Comparison of ENCODE assay signal across 23 cellular contexts in the genomic region with DNA sequence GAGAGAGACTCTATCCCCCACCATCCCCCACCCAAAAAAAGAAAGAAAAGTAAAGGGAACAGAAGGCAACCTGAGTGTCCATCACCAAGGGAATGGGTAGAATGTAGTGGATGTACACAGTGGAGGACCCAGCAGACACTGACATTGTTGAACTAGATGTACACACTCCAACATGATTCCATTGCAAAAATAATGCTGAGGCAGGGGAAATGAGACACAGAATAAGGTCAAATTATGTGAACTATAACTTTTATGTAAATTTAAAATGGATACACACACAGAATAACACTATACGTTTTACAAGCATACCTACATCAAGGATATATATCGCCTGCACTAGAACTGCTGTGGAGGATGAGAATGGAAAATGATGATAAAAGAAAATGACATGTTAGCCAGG. TPM values are rescaled to one million over a fixed set of nuclear protein-coding genes. Genes with fewer than 3 reads are reported as not detected.
A peak's percentile ranks its signal among the peaks of the same experiment; 100 is the strongest.
DNase-seq lines count a peak whose midpoint lies in the region; ATAC-seq, FAIRE-seq and TF ChIP-seq lines count a peak whose summit lies in the region.
"Had no signal": no experiment of that assay in that cellular context is flagged by ENCODE, and none has a peak within 500 bp of the region (broad histone marks: within the 10 kb centered on the region; RNA-seq: fewer than 3 reads in every experiment).

No MANE protein-coding gene starts in this region.

- FAIRE-seq in A549 (lab: Jason Lieb, UNC), result no peak
- FAIRE-seq in K562 (lab: Jason Lieb, UNC), result no peak
- FAIRE-seq: A204.1, D721Med, GM12891 had no signal

- no peak overlapping the region for H3K9ac ChIP-seq in IMR-90 (ENCODE audit: low read depth, low read length)
- no peak overlapping the region for H3K9ac ChIP-seq in K562 (ENCODE audit: insufficient read depth in 1 of 2, low read depth in 2 of 2, low read length in 2 of 2)
- H3K9ac ChIP-seq: BLaER1 treated with 17β-estradiol and CSF1 and Interleukin-3, amounts not matched to agents 10 nM and 100 nM had no signal

- H3K9me3 ChIP-seq in A549 (no peaks in the 10 kb centered on the region), IMR-90 (ENCODE audit: control insufficient read depth, insufficient read depth, low read length) (no peaks in the 10 kb centered on the region), K562 (replicated peaks; ENCODE audit: control insufficient read depth, insufficient read depth, low read depth, low read length) (no peaks in the 10 kb centered on the region), neutrophil (no peaks in the 10 kb centered on the region)
- H3K9me3 ChIP-seq: BLaER1 treated with 17β-estradiol and CSF1 and Interleukin-3, amounts not matched to agents 10 nM and 100 nM; Caco-2 had no signal

- H3K4ac ChIP-seq in IMR-90 (ENCODE audit: low read depth, low read length), result no peak overlapping the region

- DNase-seq in A549 (ENCODE audit: low read depth in 1 of 2, low spot score in 1 of 2), result no peak
- DNase-seq in IMR-90, result no peak
- DNase-seq in K562 (ENCODE audit: extremely low read depth in 1 of 4, low spot score in 3 of 4), result no peak
- DNase-seq in stimulated activated CD4-positive, alpha-beta T cell treated with anti-CD3 and anti-CD28 coated beads, Interleukin-4, amount 100 ng/mL, for 4 hours, result no peak
- DNase-seq in DMS153 (lab: John Stamatoyannopoulos, UW), result no peak
- DNase-seq: 8988T; AML-193; Caco-2; Calu3; CD4-positive, alpha-beta T cell; CD8-positive, alpha-beta T cell; DMS53; DMS79; DND-41; EL; GDM1 had no signal

- WGBS in A549 (ENCODE audit: missing lambda C conversion rate), result 74% methylated on average over 2 of the region's 2 CpGs
- no CpG with 5 or more reads among the region's 2 CpGs for WGBS in IMR-90 (ENCODE audit: extremely low coverage in 2 of 2, insufficient read length in 1 of 2), 2 experiments
- 31% methylated on average over 2 of the region's 2 CpGs for WGBS in K562 (ENCODE audit: insufficient coverage, low coverage, missing lambda C conversion rate)

- no peak for TF ChIP-seq EP300 in A549 (IDR thresholded peaks at IDR 0.05)
- TF ChIP-seq EP300 in K562 (IDR thresholded peaks at IDR 0.05; ENCODE audit: low read length), result no peak

- TF ChIP-seq CTCF in A549 (IDR thresholded peaks at IDR 0.05), result no peak
- TF ChIP-seq CTCF in IMR-90 (conservative IDR thresholded peaks at IDR 0.05; ENCODE audit: low read depth, low read length), result no peak
- TF ChIP-seq CTCF in K562 (IDR thresholded peaks at IDR 0.05 in 2 of 3, conservative IDR thresholded peaks at IDR 0.05 in 1 of 3; ENCODE audit: insufficient read depth in 2 of 3, low read depth in 1 of 3, low read length in 3 of 3), result no peak
- TF ChIP-seq CTCF in neutrophil (IDR thresholded peaks at IDR 0.05), result no peak

- no peak overlapping the region for H3K27ac ChIP-seq in A549
- no peak overlapping the region for H3K27ac ChIP-seq in IMR-90 (ENCODE audit: insufficient read depth, low read length)
- no peak overlapping the region for H3K27ac ChIP-seq in K562 (ENCODE audit: extremely low read depth, low read depth, low read length)
- H3K27ac ChIP-seq in neutrophil, result peak overlapping the region; percentile 96
- H3K27ac ChIP-seq: BLaER1 treated with 17β-estradiol and CSF1 and Interleukin-3, amounts not matched to agents 10 nM and 100 nM; C4-2B had no signal

- H3K18ac ChIP-seq in IMR-90 (ENCODE audit: low read depth, low read length), result no peak overlapping the region

- dilution Hi-C loops in IMR-90 (cut with HindIII; ENCODE audit: low sequenced_read_pairs, unreplicated experiment), result no loop called here

- no peak overlapping the region for H2BK15ac ChIP-seq in IMR-90 (ENCODE audit: low read depth, low read length)

- no peak overlapping the region for H4K8ac ChIP-seq in IMR-90 (ENCODE audit: low read depth in 2 of 2, low read length in 2 of 2)

- no peaks in the 10 kb centered on the region for H3K79me2 ChIP-seq in K562 (ENCODE audit: control insufficient read depth, insufficient read depth, low read length)

- no peak overlapping the region for H2AK5ac ChIP-seq in IMR-90 (ENCODE audit: low read depth, low read length)

- H3K4me1 ChIP-seq in A549 (peaks cover 32% of the 10 kb centered on the region), IMR-90 (ENCODE audit: control insufficient read depth, insufficient read depth, low read length) (no peaks in the 10 kb centered on the region; the same call in 1 of the 2 replicates), K562 (replicated peaks in 1 of 2; ENCODE audit: control insufficient read depth in 2 of 2, insufficient read depth in 2 of 2, low read length in 2 of 2) (peaks cover 0 to 13% of the 10 kb centered on the region in 2 experiments; a peak in 3 of 5 replicates), neutrophil (ENCODE audit: control insufficient read depth in 1 of 2, insufficient read depth in 1 of 2, low read depth in 1 of 2, low read length in 1 of 2) (peaks cover 63 to 78% of the 10 kb centered on the region in 2 experiments)
- H3K4me1 ChIP-seq: Caco-2 had no signal

- ATAC-seq in A549, result no peak
- ATAC-seq in IMR-90 (ENCODE audit: low read depth), result no peak
- ATAC-seq in K562, result no peak
- no peak for ATAC-seq in GM21367 (IDR thresholded peaks at IDR 0.05; ENCODE audit: unreplicated experiment)
- ATAC-seq: CD8-positive, alpha-beta T cell had no signal

- BruUV-seq in IMR-90 (replicated peaks; lab: Mats Ljungman, UMichigan), result no TSS peak
- no TSS peak for BruUV-seq in K562 (replicated peaks; lab: Mats Ljungman, UMichigan)

- no peak overlapping the region for H4K5ac ChIP-seq in IMR-90 (ENCODE audit: low read depth, low read length)

- H3K14ac ChIP-seq in IMR-90 (replicated peaks; ENCODE audit: low read depth, low read length), result no peak overlapping the region

- no peak overlapping the region for H3K56ac ChIP-seq in IMR-90 (ENCODE audit: extremely low read depth, insufficient read depth, low read length)

- H4K20me1 ChIP-seq in IMR-90 (ENCODE audit: insufficient read depth, low read length) (no peaks in the 10 kb centered on the region), K562 (replicated peaks; ENCODE audit: control insufficient read depth, insufficient read depth, low read length) (no peaks in the 10 kb centered on the region)

- H3K4me3 ChIP-seq in A549 (no peak overlapping the region), IMR-90 (ENCODE audit: insufficient read depth, low read depth, low read length) (no peak overlapping the region), K562 (no peak overlapping the region), neutrophil (ENCODE audit: low read depth in 1 of 2, low read length in 1 of 2) (no peak overlapping the region)
- H3K4me3 ChIP-seq: BLaER1 treated with 17β-estradiol and CSF1 and Interleukin-3, amounts not matched to agents 10 nM and 100 nM had no signal

- no peak overlapping the region for H2BK120ac ChIP-seq in IMR-90 (ENCODE audit: low read depth, low read length)

- H3K36me3 ChIP-seq in IMR-90 (ENCODE audit: control insufficient read depth, insufficient read depth, low read length) (no peaks in the 10 kb centered on the region), K562 (ENCODE audit: control insufficient read depth, insufficient read depth, low read length) (no peaks in the 10 kb centered on the region), neutrophil (peaks cover 2% of the 10 kb centered on the region)

- H3K79me1 ChIP-seq in IMR-90 (ENCODE audit: low read depth in 1 of 2, low read length in 2 of 2), result no peaks in the 10 kb centered on the region

- H3K4me2 ChIP-seq in A549, result no peak overlapping the region
- H3K4me2 ChIP-seq in IMR-90 (ENCODE audit: low read depth, low read length), result no peak overlapping the region
- no peak overlapping the region for H3K4me2 ChIP-seq in K562 (ENCODE audit: insufficient read depth, low read length)

- H2AFZ ChIP-seq in IMR-90 (replicated peaks; ENCODE audit: low read length, poor library complexity), result no peak overlapping the region
- H2AFZ ChIP-seq in K562 (ENCODE audit: low read depth, low read length), result no peak overlapping the region

- intact Hi-C loops in IMR-90 (cut with micrococcal nuclease) (no loop called here), K562 (cut with micrococcal nuclease) (no loop called here)

- H3K27me3 ChIP-seq in IMR-90 (ENCODE audit: control insufficient read depth, insufficient read depth, low read length) (no peaks in the 10 kb centered on the region), K562 (ENCODE audit: control insufficient read depth in 2 of 2, insufficient read depth in 2 of 2, low read length in 2 of 2) (no peaks in the 10 kb centered on the region), neutrophil (no peaks in the 10 kb centered on the region)
- H3K27me3 ChIP-seq: BLaER1 treated with 17β-estradiol and CSF1 and Interleukin-3, amounts not matched to agents 10 nM and 100 nM had no signal

- H3K9me1 ChIP-seq in IMR-90 (ENCODE audit: insufficient read depth, low read length) (peaks cover 6% of the 10 kb centered on the region; the same call in 1 of the 2 replicates), K562 (ENCODE audit: control insufficient read depth, insufficient read depth, low read length) (no peaks in the 10 kb centered on the region)

- no peak for TF ChIP-seq POLR2A in A549 (IDR thresholded peaks at IDR 0.05; ENCODE audit: low read length)
- TF ChIP-seq POLR2A in IMR-90 (IDR thresholded peaks at IDR 0.05; ENCODE audit: low read depth, low read length), result no peak
- no peak for TF ChIP-seq POLR2A in K562 (conservative IDR thresholded peaks at IDR 0.05)

- in situ Hi-C loops in IMR-90 (cut with MboI; ENCODE audit: low sequenced_read_pairs), result no loop called here
- in situ Hi-C loops in K562 (cut with MboI), result no loop called here

- H3K23ac ChIP-seq in IMR-90 (ENCODE audit: low read depth, low read length), result no peak overlapping the region

- no peak overlapping the region for H4K91ac ChIP-seq in IMR-90 (ENCODE audit: insufficient read depth, low read depth, low read length)

- H2AK9ac ChIP-seq in IMR-90 (replicated peaks; ENCODE audit: low read depth, low read length, poor library complexity), result no peak overlapping the region

- no peak overlapping the region for H2BK20ac ChIP-seq in IMR-90 (ENCODE audit: low read depth, low read length)

- H2BK5ac ChIP-seq in IMR-90 (ENCODE audit: low read depth, low read length, poor library complexity, severe bottlenecking), result no peak overlapping the region

- CTCF ChIA-PET in A549 (lab: Yijun Ruan, JAX) (interaction anchor here (0.6 kb wide), 1 partner anchor 28 kb away, joined by 4 read pairs; no protein-coding TSS in a partner anchor), IMR-90 (lab: Yijun Ruan, JAX) (interaction anchor here (0.6 kb wide), 1 partner anchor 48 kb away, joined by 3 read pairs; no protein-coding TSS in a partner anchor), K562 (lab: Yijun Ruan, JAX; ENCODE audit: low intra/inter-chr PET ratio) (no interaction called here)

- TF ChIP-seq RAD21 in A549 (conservative IDR thresholded peaks at IDR 0.05 in 1 of 2, IDR thresholded peaks at IDR 0.05 in 1 of 2) (no peak), IMR-90 (IDR thresholded peaks at IDR 0.05; ENCODE audit: low read length) (no peak), K562 (CRISPR knock-in tag; conservative IDR thresholded peaks at IDR 0.05 in 1 of 2, IDR thresholded peaks at IDR 0.05 in 1 of 2) (no peak)

- POLR2A ChIA-PET in A549 (lab: Yijun Ruan, JAX), result no interaction called here
- POLR2A ChIA-PET in IMR-90 (lab: Charles Lee; ENCODE audit: unreplicated experiment), result no interaction called here
- POLR2A ChIA-PET in K562 (lab: Yijun Ruan, JAX), result no interaction called here

RNA-seq across cellular contexts. Expression of a gene that starts 34.8 kb away (rescaled TPM):
- polyA plus RNA-seq in A549 (2011; rRNA removed) (0.58 and 0.83 TPM in 2 replicates), A549 (2017; fragmentation: RNase III; extraction: RNeasy Plus Mini Kit Qiagen cat#74134 plus additional on column Dnase treatment) (0.17 to 0.24 TPM (median 0.17 TPM) in 3 replicates), IMR-90 (2012; rRNA removed) (0.17 and 0.30 TPM in 2 replicates), K562 (2011; rRNA removed) (0.43 and 0.45 TPM in 2 replicates), K562 (2014; fragmentation: Illumina TruSeq; extraction: Trizol) (0.26 and 0.33 TPM in 2 replicates), K562 (2014; fragmentation: Nextera tagmentation; extraction: Ambion mirVana) (under 1 TPM; 0.15 to 0.48 TPM), K562 (2014; rRNA removed) (0.32 and 0.52 TPM in 2 replicates)
- polyA plus RNA-seq in A549 (2012; cell fraction: cytosol; rRNA removed), result 0.50 and 0.84 TPM in 2 replicates
- 0.26 and 0.40 TPM in 2 replicates for polyA plus RNA-seq in A549 (2012; cell fraction: nucleus; rRNA removed)
- polyA minus RNA-seq in A549 (2011; rRNA and poly(A)+ RNA removed), result 0.70 and 0.83 TPM in 2 replicates
- total RNA-seq in IMR-90 (2012; rRNA removed) (under 0.01 and 0.18 TPM in 2 replicates), K562 (2014; rRNA removed) (0.20 TPM in 1 of 2 replicates, not detected in the other), K562 (2014; rRNA removed; fragmentation: Illumina TruSeq; extraction: Trizol) (0.22 and 0.25 TPM in 2 replicates), K562 (2015; rRNA removed; fragmentation: Illumina TruSeq; extraction: Trizol) (0.30 and 0.36 TPM in 2 replicates), K562 (2021) (0.36 and 0.55 TPM in 2 replicates)
- polyA plus RNA-seq in IMR-90 (2012; cell fraction: cytosol; rRNA removed), result 0.09 and 0.11 TPM in 2 replicates
- polyA plus RNA-seq in IMR-90 (2012; cell fraction: nucleus; rRNA removed; ENCODE audit: low replicate concordance), result 0.06 and 0.16 TPM in 2 replicates
- 0.56 and 1.2 TPM in 2 replicates for total RNA-seq in K562 (2011; cell fraction: chromatin; rRNA removed; ENCODE audit: low replicate concordance)
- 0.50 and 0.53 TPM in 2 replicates for total RNA-seq in K562 (2011; cell fraction: nucleolus; rRNA removed)
- total RNA-seq in K562 (2011; cell fraction: nucleoplasm; rRNA removed), result 0.46 and 0.66 TPM in 2 replicates
- 0.83 and 1.4 TPM in 2 replicates for polyA plus RNA-seq in K562 (2011; cell fraction: cytosol; rRNA removed)
- 0.18 and 0.40 TPM in 2 replicates for polyA plus RNA-seq in K562 (2011; cell fraction: nucleus; rRNA removed)
- 0.31 and 0.51 TPM in 2 replicates for polyA plus RNA-seq in K562 (2012)
- polyA minus RNA-seq in K562 (2011; rRNA and poly(A)+ RNA removed), result 0.48 and 0.67 TPM in 2 replicates
- not detected in 2 replicates for polyA minus RNA-seq in K562 (2011; cell fraction: cytosol; rRNA and poly(A)+ RNA removed)
- 0.13 and 0.22 TPM in 2 replicates for polyA minus RNA-seq in K562 (2011; cell fraction: nucleus; rRNA and poly(A)+ RNA removed)

RNA-seq across cellular contexts. Expression of a gene that starts 53.3 kb away (rescaled TPM):
- 9.3 and 11.7 TPM in 2 replicates for polyA plus RNA-seq in A549 (2011; rRNA removed)
- polyA plus RNA-seq in A549 (2012; cell fraction: cytosol; rRNA removed), result 2.7 and 3.6 TPM in 2 replicates
- polyA plus RNA-seq in A549 (2012; cell fraction: nucleus; rRNA removed), result 4.1 and 6.3 TPM in 2 replicates
- 5.3 to 6.2 TPM (median 5.7 TPM) in 3 replicates for polyA plus RNA-seq in A549 (2017; fragmentation: RNase III; extraction: RNeasy Plus Mini Kit Qiagen cat#74134 plus additional on column Dnase treatment)
- 17.5 and 20.3 TPM in 2 replicates for polyA minus RNA-seq in A549 (2011; rRNA and poly(A)+ RNA removed)
- total RNA-seq in IMR-90 (2012; rRNA removed), result 14.4 and 17.6 TPM in 2 replicates
- 7.9 and 9.1 TPM in 2 replicates for polyA plus RNA-seq in IMR-90 (2012; rRNA removed)
- 2.1 and 2.5 TPM in 2 replicates for polyA plus RNA-seq in IMR-90 (2012; cell fraction: cytosol; rRNA removed)
- 4.8 and 20.3 TPM in 2 replicates for polyA plus RNA-seq in IMR-90 (2012; cell fraction: nucleus; rRNA removed; ENCODE audit: low replicate concordance)
- total RNA-seq in K562 (2011; cell fraction: chromatin; rRNA removed; ENCODE audit: low replicate concordance), result 65.3 and 113 TPM in 2 replicates
- total RNA-seq in K562 (2011; cell fraction: nucleolus; rRNA removed), result 27.8 and 35.9 TPM in 2 replicates
- 43.1 and 57.6 TPM in 2 replicates for total RNA-seq in K562 (2011; cell fraction: nucleoplasm; rRNA removed)
- 19.4 and 21.7 TPM in 2 replicates for total RNA-seq in K562 (2014; rRNA removed)
- 51.3 and 55.7 TPM in 2 replicates for total RNA-seq in K562 (2014; rRNA removed; fragmentation: Illumina TruSeq; extraction: Trizol)
- total RNA-seq in K562 (2015; rRNA removed; fragmentation: Illumina TruSeq; extraction: Trizol), result 45.4 and 48.1 TPM in 2 replicates
- total RNA-seq in K562 (2021), result 45.6 and 51.3 TPM in 2 replicates
- polyA plus RNA-seq in K562 (2011; rRNA removed), result 64.0 and 74.6 TPM in 2 replicates
- 38.9 and 49.0 TPM in 2 replicates for polyA plus RNA-seq in K562 (2011; cell fraction: cytosol; rRNA removed)
- polyA plus RNA-seq in K562 (2011; cell fraction: nucleus; rRNA removed), result 44.1 and 52.2 TPM in 2 replicates
- polyA plus RNA-seq in K562 (2012), result 19.5 and 28.8 TPM in 2 replicates
- 35.2 and 41.9 TPM in 2 replicates for polyA plus RNA-seq in K562 (2014; fragmentation: Illumina TruSeq; extraction: Trizol)
- 10 to 100 TPM; 29.4 to 43.6 TPM for polyA plus RNA-seq in K562 (2014; fragmentation: Nextera tagmentation; extraction: Ambion mirVana)
- polyA plus RNA-seq in K562 (2014; rRNA removed), result 27.7 and 30.0 TPM in 2 replicates
- 119 and 132 TPM in 2 replicates for polyA minus RNA-seq in K562 (2011; rRNA and poly(A)+ RNA removed)
- 36.9 and 40.8 TPM in 2 replicates for polyA minus RNA-seq in K562 (2011; cell fraction: cytosol; rRNA and poly(A)+ RNA removed)
- polyA minus RNA-seq in K562 (2011; cell fraction: nucleus; rRNA and poly(A)+ RNA removed), result 20.6 and 42.0 TPM in 2 replicates
